Comparison of ENCODE assay signal across 5 cellular contexts in the genomic region with DNA sequence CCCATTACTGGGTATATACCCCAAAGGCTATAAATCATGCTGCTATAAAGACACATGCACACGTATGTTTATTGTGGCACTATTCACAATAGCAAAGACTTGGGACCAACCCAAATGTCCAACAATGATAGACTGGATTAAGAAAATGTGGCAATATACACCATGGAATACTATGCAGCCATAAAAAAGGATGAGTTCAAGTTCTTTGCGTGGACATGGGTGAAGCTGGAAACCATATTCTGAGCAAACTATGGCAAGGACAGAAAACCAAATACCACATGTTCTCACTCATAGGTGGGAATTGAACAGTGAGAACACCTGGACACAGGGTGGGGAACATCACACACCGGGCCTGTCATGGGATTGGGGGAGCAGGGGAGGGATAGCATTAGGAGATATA. TPM values are rescaled to one million over a fixed set of nuclear protein-coding genes. Genes with fewer than 3 reads are reported as not detected.
"Had no signal": no experiment of that assay in that cellular context is flagged by ENCODE, and none has a peak within 500 bp of the region (broad histone marks: within the 10 kb centered on the region; RNA-seq: fewer than 3 reads in every experiment).

No MANE protein-coding gene starts in this region.

RNA-seq across cellular contexts. Expression of a gene that starts 54.4 kb away (rescaled TPM):
- total RNA-seq: HepG2, HT-29, HT1080, IMR-90 had no signal
- polyA plus RNA-seq: HepG2, IgD-negative memory B cell, IMR-90 had no signal
